ENCODE assay signal across 16 cellular contexts in genomic region chr14:100149789-100150611, GRCh38. TPM values are rescaled to one million over a fixed set of nuclear protein-coding genes. Genes with fewer than 3 reads are reported as not detected.
DNase-seq lines count a peak whose midpoint lies in the region; ATAC-seq, FAIRE-seq and TF ChIP-seq lines count a peak whose summit lies in the region.
"Had no signal": no experiment of that assay in that cellular context is flagged by ENCODE, and none has a peak within 500 bp of the region (broad histone marks: within the 10 kb centered on the region; RNA-seq: fewer than 3 reads in every experiment).

No MANE protein-coding gene starts in this region.

- peaks cover 2 to 4% of the 10 kb centered on the region in 2 donors for H3K36me3 Mint-ChIP-seq in activated T-cell treated with anti-CD3 and anti-CD28 coated beads, Interleukin-2, amount 50 U/mL, for 72 hours (ENCODE audit: insufficient read depth in 2 of 2)

- no peak overlapping the region for H3K9ac ChIP-seq in HepG2 (ENCODE audit: insufficient read depth, low read depth, low read length)
- no peak overlapping the region for H3K9ac ChIP-seq in Karpas-422 (ENCODE audit: low read length)

- POLR2A ChIA-PET in HepG2 (lab: Yijun Ruan, JAX): no interaction called here

- no peak for FAIRE-seq in HepG2 (lab: Jason Lieb, UNC)

- H3K27me3 ChIP-seq in HepG2 (ENCODE audit: control insufficient read depth in 1 of 2, insufficient read depth in 2 of 2, low read length in 2 of 2) (peaks cover 0 to 1% of the 10 kb centered on the region in 2 experiments; a peak in 1 of 5 replicates), right lobe of liver (no peaks in the 10 kb centered on the region), RWPE2 (ENCODE audit: insufficient read depth, poor library complexity, severe bottlenecking) (no peaks in the 10 kb centered on the region), left lung (no peaks in the 10 kb centered on the region), Karpas-422 (ENCODE audit: low read length) (no peaks in the 10 kb centered on the region)
- H3K27me3 ChIP-seq: hepatocyte had no signal

- DNase-seq in HepG2 (ENCODE audit: low spot score) (no peak), right lobe of liver (no peak), RWPE2 (ENCODE audit: low spot score) (no peak), left lung (peak in 1 of 2 donors; percentile 78), NCI-H82 (lab: John Stamatoyannopoulos, UW) (no peak), Karpas-422 (no peak), posterior vena cava (ENCODE audit: low spot score) (no peak)
- no peak for DNase-seq in activated T-cell treated with anti-CD3 and anti-CD28 coated beads, Interleukin-2, amount 50 U/mL, for 72 hours
- DNase-seq: activated CD8-positive, alpha-beta memory T cell treated with anti-CD3 and anti-CD28 coated beads, Interleukin-2, amount 10 ng/mL, durations not matched to agents 7 days and 5 days; activated naive CD4-positive, alpha-beta T cell treated with anti-CD3 and anti-CD28 coated beads for 36 hours; left cardiac atrium; naive B cell had no signal

- H3K79me2 ChIP-seq in HepG2 (ENCODE audit: insufficient read depth, low read length) (no peaks in the 10 kb centered on the region), Karpas-422 (ENCODE audit: low read length) (no peaks in the 10 kb centered on the region)
- H3K79me2 ChIP-seq: hepatocyte had no signal

- H3K4me3 Mint-ChIP-seq in activated T-cell treated with anti-CD3 and anti-CD28 coated beads, Interleukin-2, amount 50 U/mL, for 72 hours: no peak overlapping the region
- H3K4me3 Mint-ChIP-seq: activated CD8-positive, alpha-beta memory T cell treated with anti-CD3 and anti-CD28 coated beads, Interleukin-2, amount 10 ng/mL, durations not matched to agents 7 days and 5 days; activated naive CD4-positive, alpha-beta T cell treated with anti-CD3 and anti-CD28 coated beads for 36 hours; dendritic cell treated with granulocyte-macrophage colony-stimulating factor and Interleukin-4, amounts not matched to agents 40 ng/mL and 50 ng/mL, for 4 days; naive B cell had no signal

- CTCF ChIA-PET in HepG2 (lab: Yijun Ruan, JAX; ENCODE audit: low intra/inter-chr PET ratio, low total read pairs): no interaction called here

- no peak for ATAC-seq in HepG2
- no peak for ATAC-seq in right lobe of liver
- peak; percentile 51 for ATAC-seq in RWPE2 (ENCODE audit: low read depth)
- peak; percentile 76 for ATAC-seq in left lung
- no peak for ATAC-seq in activated T-cell treated with anti-CD3 and anti-CD28 coated beads, Interleukin-2, amount 50 U/mL, for 72 hours (replicated peaks in 1 of 2)
- ATAC-seq: activated CD8-positive, alpha-beta memory T cell treated with anti-CD3 and anti-CD28 coated beads, Interleukin-2, amount 10 ng/mL, durations not matched to agents 7 days and 5 days; left cardiac atrium; Panc1 had no signal

- H3K36me3 ChIP-seq in HepG2 (replicated peaks in 1 of 2; ENCODE audit: control insufficient read depth in 1 of 2, insufficient read depth in 2 of 2, low read length in 2 of 2) (no peaks in the 10 kb centered on the region), right lobe of liver (no peaks in the 10 kb centered on the region), RWPE2 (ENCODE audit: low read depth) (no peaks in the 10 kb centered on the region), left lung (no peaks in the 10 kb centered on the region), Karpas-422 (ENCODE audit: insufficient read depth, low read length) (no peaks in the 10 kb centered on the region)

- BruUV-seq in HepG2 (replicated peaks; lab: Mats Ljungman, UMichigan): no TSS peak

- in situ Hi-C loops in HepG2 (cut with HindIII; ENCODE audit: extremely low pct_ligation_motif_present, low pct_unique_long_range_greater_than_20kb): no loop called here

- H3K4me1 ChIP-seq in HepG2 (ENCODE audit: insufficient read depth, low read length) (peaks cover 30% of the 10 kb centered on the region), right lobe of liver (peaks cover 0 to 5% (median 0%) of the 10 kb centered on the region in 4 donors), RWPE2 (ENCODE audit: insufficient read depth, poor library complexity, severe bottlenecking) (peaks cover 16% of the 10 kb centered on the region), left lung (peaks cover 4 to 35% of the 10 kb centered on the region in 2 donors), Karpas-422 (ENCODE audit: low read length) (peaks cover 10% of the 10 kb centered on the region; the same call in 1 of the 2 replicates)

- intact Hi-C loops in HepG2 (cut with micrococcal nuclease; ENCODE audit: unreplicated experiment) (no loop called here), right lobe of liver (cut with DNase I) (no loop called here), left lung (cut with DNase I) (no loop called here), posterior vena cava (cut with DNase I) (no loop called here)

- peaks cover 7% of the 10 kb centered on the region for H3K4me1 Mint-ChIP-seq in activated T-cell treated with anti-CD3 and anti-CD28 coated beads, Interleukin-2, amount 50 U/mL, for 72 hours (ENCODE audit: low read depth)

- no peak overlapping the region for H3K27ac Mint-ChIP-seq in activated T-cell treated with anti-CD3 and anti-CD28 coated beads, Interleukin-2, amount 50 U/mL, for 72 hours
- H3K27ac Mint-ChIP-seq: activated CD8-positive, alpha-beta memory T cell treated with anti-CD3 and anti-CD28 coated beads, Interleukin-2, amount 10 ng/mL, durations not matched to agents 7 days and 5 days; activated naive CD4-positive, alpha-beta T cell treated with anti-CD3 and anti-CD28 coated beads for 36 hours; dendritic cell treated with granulocyte-macrophage colony-stimulating factor and Interleukin-4, amounts not matched to agents 40 ng/mL and 50 ng/mL, for 4 days; naive B cell had no signal

- TF ChIP-seq POLR2A in HepG2 (IDR thresholded peaks at IDR 0.05; ENCODE audit: insufficient read depth in 1 of 2, low read depth in 2 of 2, low read length in 2 of 2): no peak
- no peak for TF ChIP-seq POLR2A in right lobe of liver (IDR thresholded peaks at IDR 0.05)

- no peaks in the 10 kb centered on the region for H3K9me2 ChIP-seq in Karpas-422 (replicated peaks; ENCODE audit: insufficient read depth, low read length)

- H3K4me3 ChIP-seq in HepG2 (replicated peaks in 1 of 3; ENCODE audit: insufficient read depth in 1 of 3, low read depth in 2 of 3, low read length in 3 of 3) (no peak overlapping the region), right lobe of liver (no peak overlapping the region), RWPE2 (ENCODE audit: severe bottlenecking) (no peak overlapping the region), left lung (no peak overlapping the region), Karpas-422 (ENCODE audit: low read length) (no peak overlapping the region)
- H3K4me3 ChIP-seq: hepatocyte had no signal

- TF ChIP-seq EP300 in HepG2 (IDR thresholded peaks at IDR 0.05; ENCODE audit: low read depth in 2 of 2, low read length in 2 of 2) (no peak), HepG2 (CRISPR knock-in tag; IDR thresholded peaks at IDR 0.05; ENCODE audit: borderline replicate concordance) (no peak)

- peaks cover 0 to 2% of the 10 kb centered on the region in 2 donors for H3K9me3 Mint-ChIP-seq in activated T-cell treated with anti-CD3 and anti-CD28 coated beads, Interleukin-2, amount 50 U/mL, for 72 hours

- H3K9me3 ChIP-seq in HepG2 (ENCODE audit: low read length): peaks cover 8% of the 10 kb centered on the region
- no peaks in the 10 kb centered on the region for H3K9me3 ChIP-seq in right lobe of liver
- no peaks in the 10 kb centered on the region for H3K9me3 ChIP-seq in RWPE2 (ENCODE audit: severe bottlenecking)
- H3K9me3 ChIP-seq in left lung: peaks cover 0 to 7% of the 10 kb centered on the region in 2 donors
- peaks cover 9% of the 10 kb centered on the region for H3K9me3 ChIP-seq in Karpas-422 (ENCODE audit: low read length)

- H4K20me1 ChIP-seq in HepG2 (ENCODE audit: insufficient read depth, low read length) (no peaks in the 10 kb centered on the region), Karpas-422 (ENCODE audit: insufficient read depth, low read depth, low read length) (no peaks in the 10 kb centered on the region)

- no peak overlapping the region for H3K27ac ChIP-seq in HepG2 (ENCODE audit: extremely low read length, insufficient read depth, low read length)
- no peak overlapping the region for H3K27ac ChIP-seq in right lobe of liver
- peak overlapping the region; percentile 20 for H3K27ac ChIP-seq in RWPE2 (ENCODE audit: poor library complexity, severe bottlenecking)
- H3K27ac ChIP-seq in left lung: no peak overlapping the region
- no peak overlapping the region for H3K27ac ChIP-seq in Karpas-422 (ENCODE audit: low read length)
- H3K27ac ChIP-seq: hepatocyte had no signal

- TF ChIP-seq CTCF in HepG2 (CRISPR knock-in tag; IDR thresholded peaks at IDR 0.05) (no peak), right lobe of liver (IDR thresholded peaks at IDR 0.05) (no peak), RWPE2 (IDR thresholded peaks at IDR 0.05; ENCODE audit: poor library complexity, severe bottlenecking) (no peak), left lung (IDR thresholded peaks at IDR 0.05) (no peak)

- H3K27me3 Mint-ChIP-seq in activated T-cell treated with anti-CD3 and anti-CD28 coated beads, Interleukin-2, amount 50 U/mL, for 72 hours (ENCODE audit: low read depth): no peaks in the 10 kb centered on the region
- H3K27me3 Mint-ChIP-seq: activated CD8-positive, alpha-beta memory T cell treated with anti-CD3 and anti-CD28 coated beads, Interleukin-2, amount 10 ng/mL, durations not matched to agents 7 days and 5 days; naive B cell had no signal

- H2AFZ ChIP-seq in HepG2 (ENCODE audit: low read length): no peak overlapping the region
- no peak overlapping the region for H2AFZ ChIP-seq in Karpas-422 (ENCODE audit: low read length)
- H2AFZ ChIP-seq: hepatocyte had no signal

- H3K4me2 ChIP-seq in HepG2 (ENCODE audit: low read depth, low read length) (peak overlapping the region; percentile 12; the same call in 1 of the 2 replicates), Karpas-422 (ENCODE audit: low read depth, low read length, poor library complexity, severe bottlenecking) (no peak overlapping the region)
- H3K4me2 ChIP-seq: hepatocyte had no signal

- WGBS in HepG2 (ENCODE audit: low lambda C conversion rate): 43% methylated on average over 1 of the region's 23 CpGs
- no CpG with 5 or more reads among the region's 23 CpGs for WGBS in right lobe of liver (ENCODE audit: insufficient coverage, low coverage, low lambda C conversion rate, missing lambda C conversion rate)

- TF ChIP-seq RAD21 in HepG2 (CRISPR knock-in tag; IDR thresholded peaks at IDR 0.05): no peak

RNA-seq across cellular contexts. Expression of gene DEGS2, which starts 9.4 kb away (rescaled TPM):
- total RNA-seq in HepG2 (2016; rRNA removed; fragmentation: Illumina TruSeq; extraction: Trizol) (0.09 TPM in 1 of 2 replicates, not detected in the other), right lobe of liver (under 1 TPM; 0.09 to 0.55 (median 0.22) TPM), left lung (1 to 10 TPM; 2.0 to 7.6 TPM), posterior vena cava (1 to 10 TPM in 1 of 2 donors, under 1 TPM in 1; 0.10 to 1.2 TPM)
- total RNA-seq in HepG2 (2016; cell fraction: cytosol; rRNA removed; fragmentation: Illumina TruSeq; extraction: Trizol; ENCODE audit: low read depth): 0.18 and 0.30 TPM in 2 replicates
- total RNA-seq in HepG2 (2016; cell fraction: insoluble cytoplasmic fraction; rRNA removed; fragmentation: Illumina TruSeq; extraction: Trizol): 0.04 TPM in 2 replicates
- total RNA-seq in HepG2 (2016; cell fraction: membrane; rRNA removed; fragmentation: Illumina TruSeq; extraction: Trizol): 0.07 and 0.19 TPM in 2 replicates
- total RNA-seq in HepG2 (2016; cell fraction: nucleus; rRNA removed; fragmentation: Illumina TruSeq; extraction: Trizol): 0.12 and 0.28 TPM in 2 replicates
- polyA plus RNA-seq in HepG2 (2011; rRNA removed): 0.09 and 0.14 TPM in 2 replicates
- polyA plus RNA-seq in HepG2 (2011; cell fraction: cytosol; rRNA removed): 0.15 and 0.30 TPM in 2 replicates
- 1.6 and 2.0 TPM in 2 replicates for polyA plus RNA-seq in HepG2 (2011; cell fraction: nucleus; rRNA removed)
- polyA plus RNA-seq in HepG2 (2012): 0.25 and 0.91 TPM in 2 replicates
- not detected in 2 replicates for polyA plus RNA-seq in HepG2 (2016; cell fraction: cytosol; fragmentation: Illumina TruSeq; extraction: Trizol; ENCODE audit: low read depth)
- polyA plus RNA-seq in HepG2 (2016; cell fraction: insoluble cytoplasmic fraction; fragmentation: Illumina TruSeq; extraction: Trizol; ENCODE audit: low read depth): 0.07 TPM in 1 of 2 replicates, not detected in the other
- polyA plus RNA-seq in HepG2 (2016; cell fraction: membrane; fragmentation: Illumina TruSeq; extraction: Trizol; ENCODE audit: low read depth): not detected in 2 replicates
- 0.22 TPM in 1 of 2 replicates, not detected in the other for polyA plus RNA-seq in HepG2 (2016; cell fraction: nucleus; fragmentation: Illumina TruSeq; extraction: Trizol; ENCODE audit: insufficient read depth, low read depth)
- polyA minus RNA-seq in HepG2 (2011; rRNA and poly(A)+ RNA removed; ENCODE audit: low replicate concordance): 0.30 and 1.6 TPM in 2 replicates
- polyA minus RNA-seq in HepG2 (2011; cell fraction: cytosol; rRNA and poly(A)+ RNA removed): 0.26 and 0.30 TPM in 2 replicates
- 0.37 and 0.90 TPM in 2 replicates for polyA minus RNA-seq in HepG2 (2011; cell fraction: nucleus; rRNA and poly(A)+ RNA removed)
- 1 to 10 TPM; 1.8 to 4.2 TPM for total RNA-seq in activated T-cell treated with anti-CD3 and anti-CD28 coated beads, Interleukin-2, amount 50 U/mL, for 72 hours
- 0.43 TPM in 1 of 2 replicates, not detected in the other for total RNA-seq in Karpas-422 (2014; rRNA removed; shearing (Covaris generic); ENCODE audit: low replicate concordance)
- total RNA-seq: activated CD8-positive, alpha-beta memory T cell treated with anti-CD3 and anti-CD28 coated beads, Interleukin-2, amount 10 ng/mL, durations not matched to agents 7 days and 5 days; T-helper 1 cell treated with Interleukin-12 subunit alpha and Interleukin-12 subunit beta and Interleukin-4 antibody, amounts not matched to agents 30 ng/mL and 1 ng/mL, for 36 hours had no signal

Comparison
In these comparisons a context has a peak if more than half of its experiments do, and no peak if none do; other contexts are left out.
1. ATAC-seq: peak in RWPE2 (single experiment) and left lung (single experiment); none in HepG2 (single experiment), right lobe of liver (0 of 4) and activated T-cell treated with anti-CD3 and anti-CD28 coated beads, Interleukin-2, amount 50 U/mL, for 72 hours (0 of 2).